ENCODE assay signal across 17 cellular contexts in the genomic region with DNA sequence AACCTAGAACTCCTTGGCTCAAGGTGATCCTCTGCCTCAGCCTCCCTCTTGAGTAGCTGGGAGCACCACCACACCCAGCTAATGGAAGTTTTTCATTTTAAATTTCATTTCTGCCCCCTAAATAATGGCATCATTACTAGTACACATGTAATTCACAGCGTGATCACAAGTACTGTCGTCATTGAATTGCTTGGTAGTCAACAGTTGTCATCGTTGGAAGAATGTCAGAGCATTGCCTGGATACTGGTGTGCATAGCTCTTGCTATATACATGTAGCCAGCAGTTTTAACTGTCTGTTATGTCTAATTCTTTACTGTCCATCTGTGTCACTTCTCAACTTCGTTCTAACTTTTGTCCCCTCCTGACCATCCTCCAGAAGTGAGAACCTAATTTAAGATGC.
"Had no signal": no experiment of that assay in that cellular context is flagged by ENCODE, and none has a peak within 500 bp of the region (broad histone marks: within the 10 kb centered on the region; RNA-seq: fewer than 3 reads in every experiment).

No MANE protein-coding gene starts in this region.

- DNase-seq: effector memory CD8-positive, alpha-beta T cell; heart left ventricle; hippocampal formation; mammary epithelial cell; naive thymus-derived CD4-positive, alpha-beta T cell; nephron progenitor cell; posterior cingulate gyrus; stimulated activated CD4-positive, alpha-beta T cell treated with anti-CD3 and anti-CD28 coated beads, Interleukin-2, amount 100 ng/mL, for 24 hours; stimulated activated CD4-positive, alpha-beta T cell treated with anti-CD3 and anti-CD28 coated beads, Interleukin-4, amount 100 ng/mL, for 4 hours; stimulated activated naive B cell treated with anti-CD40 and anti-IgM and Interleukin-4, amounts not matched to agents 10 μg/mL and 1 μg/mL and 100 μg/mL, for 72 hours; stimulated activated naive CD8-positive, alpha-beta T cell treated with anti-CD3 and anti-CD28 coated beads, Interleukin-15, amount 100 ng/mL, for 72 hours; testis had no signal

- H3K4me1 Mint-ChIP-seq: nephron progenitor cell; stimulated activated naive B cell treated with anti-CD40 and anti-IgM and Interleukin-4, amounts not matched to agents 10 μg/mL and 1 μg/mL and 100 μg/mL, for 72 hours; stimulated activated naive CD8-positive, alpha-beta T cell treated with anti-CD3 and anti-CD28 coated beads, Interleukin-15, amount 100 ng/mL, for 72 hours had no signal

- H3K36me3 Mint-ChIP-seq: naive thymus-derived CD4-positive, alpha-beta T cell; stimulated activated naive B cell treated with anti-CD40 and anti-IgM and Interleukin-4, amounts not matched to agents 10 μg/mL and 1 μg/mL and 100 μg/mL, for 72 hours had no signal

- H3K27ac Mint-ChIP-seq: dendritic cell treated with granulocyte-macrophage colony-stimulating factor and Interleukin-4, amounts not matched to agents 40 ng/mL and 50 ng/mL, for 4 days; effector memory CD8-positive, alpha-beta T cell; naive thymus-derived CD4-positive, alpha-beta T cell; nephron progenitor cell; stimulated activated naive B cell treated with anti-CD40 and anti-IgM and Interleukin-4, amounts not matched to agents 10 μg/mL and 1 μg/mL and 100 μg/mL, for 72 hours; stimulated activated naive CD8-positive, alpha-beta T cell treated with anti-CD3 and anti-CD28 coated beads, Interleukin-15, amount 100 ng/mL, for 72 hours had no signal

- H3K9me3 ChIP-seq: esophagus muscularis mucosa, heart left ventricle, neutrophil, testis, tibial nerve had no signal

- H3K9me3 Mint-ChIP-seq: dendritic cell treated with granulocyte-macrophage colony-stimulating factor and Interleukin-4, amounts not matched to agents 40 ng/mL and 50 ng/mL, for 4 days; effector memory CD8-positive, alpha-beta T cell; naive thymus-derived CD4-positive, alpha-beta T cell; nephron progenitor cell; stimulated activated naive B cell treated with anti-CD40 and anti-IgM and Interleukin-4, amounts not matched to agents 10 μg/mL and 1 μg/mL and 100 μg/mL, for 72 hours; stimulated activated naive CD8-positive, alpha-beta T cell treated with anti-CD3 and anti-CD28 coated beads, Interleukin-15, amount 100 ng/mL, for 72 hours had no signal

- H3K27me3 ChIP-seq: esophagus muscularis mucosa, heart left ventricle, neutrophil, testis, tibial nerve had no signal

- H3K4me3 Mint-ChIP-seq: dendritic cell treated with granulocyte-macrophage colony-stimulating factor and Interleukin-4, amounts not matched to agents 40 ng/mL and 50 ng/mL, for 4 days; effector memory CD8-positive, alpha-beta T cell; naive thymus-derived CD4-positive, alpha-beta T cell; nephron progenitor cell; stimulated activated naive B cell treated with anti-CD40 and anti-IgM and Interleukin-4, amounts not matched to agents 10 μg/mL and 1 μg/mL and 100 μg/mL, for 72 hours; stimulated activated naive CD8-positive, alpha-beta T cell treated with anti-CD3 and anti-CD28 coated beads, Interleukin-15, amount 100 ng/mL, for 72 hours had no signal

- H3K27me3 Mint-ChIP-seq: dendritic cell treated with granulocyte-macrophage colony-stimulating factor and Interleukin-4, amounts not matched to agents 40 ng/mL and 50 ng/mL, for 4 days; effector memory CD8-positive, alpha-beta T cell; naive thymus-derived CD4-positive, alpha-beta T cell; stimulated activated naive B cell treated with anti-CD40 and anti-IgM and Interleukin-4, amounts not matched to agents 10 μg/mL and 1 μg/mL and 100 μg/mL, for 72 hours; stimulated activated naive CD8-positive, alpha-beta T cell treated with anti-CD3 and anti-CD28 coated beads, Interleukin-15, amount 100 ng/mL, for 72 hours had no signal

- H3K36me3 ChIP-seq: esophagus muscularis mucosa, heart left ventricle, neutrophil, tibial nerve had no signal

- H3K4me1 ChIP-seq: esophagus muscularis mucosa, testis, tibial nerve had no signal

- H3K4me3 ChIP-seq: esophagus muscularis mucosa, heart left ventricle, skin epidermis, testis, tibial nerve had no signal
